2 cellular contexts compared by ENCODE assay signal in genomic region chr15:60917469-60918130, GRCh38.
TF ChIP-seq lines count a peak whose summit lies in the region.

No MANE protein-coding gene starts in this region.

TF ChIP-seq in IMR-90, 13 proteins besides CTCF, POLR2A, EP300 and RAD21:
- no peak for TF ChIP-seq NFE2L2 (IDR thresholded peaks at IDR 0.05; ENCODE audit: low read depth, low read length)
- no peak for TF ChIP-seq USF2 (IDR thresholded peaks at IDR 0.05; ENCODE audit: low read depth, low read length)
- TF ChIP-seq CEBPB (IDR thresholded peaks at IDR 0.05; ENCODE audit: low read depth, low read length), result no peak
- TF ChIP-seq BHLHE40 (IDR thresholded peaks at IDR 0.05; ENCODE audit: low read depth, low read length), result no peak
- TF ChIP-seq RFX5 (IDR thresholded peaks at IDR 0.05; ENCODE audit: low read depth, low read length), result no peak
- no peak for TF ChIP-seq RCOR1 (IDR thresholded peaks at IDR 0.05; ENCODE audit: insufficient replicate concordance, low read length)

TF ChIP-seq in H1, 55 proteins besides CTCF, POLR2A, EP300 and RAD21:
- TF ChIP-seq CTBP2 (IDR thresholded peaks at IDR 0.05; ENCODE audit: borderline replicate concordance, insufficient read depth, insufficient read length, low read length) (no peak), CREB1 (IDR thresholded peaks at IDR 0.05) (no peak), KDM5A (IDR thresholded peaks at IDR 0.05; ENCODE audit: low read length) (no peak), SAP30 (IDR thresholded peaks at IDR 0.05; ENCODE audit: insufficient read depth, insufficient replicate concordance, low read length) (no peak), HDAC2 (IDR thresholded peaks at IDR 0.05; ENCODE audit: borderline replicate concordance in 1 of 2, low read depth in 2 of 2, low read length in 2 of 2) (no peak), CBX5 (IDR thresholded peaks at IDR 0.05; ENCODE audit: low read depth, low read length) (no peak), BRCA1 (IDR thresholded peaks at IDR 0.05; ENCODE audit: low read depth, low read length) (no peak), CHD2 (IDR thresholded peaks at IDR 0.05; ENCODE audit: low read length) (no peak), TBP (IDR thresholded peaks at IDR 0.05; ENCODE audit: low read depth, low read length) (no peak), CHD1 (IDR thresholded peaks at IDR 0.05; ENCODE audit: low read depth, low read length) (no peak), ATF3 (IDR thresholded peaks at IDR 0.05; ENCODE audit: insufficient read depth, low read depth, low read length) (no peak), PHF8 (conservative IDR thresholded peaks at IDR 0.05; ENCODE audit: low read depth, low read length) (no peak), RFX5 (IDR thresholded peaks at IDR 0.05; ENCODE audit: borderline replicate concordance, low read depth, low read length) (no peak), BCL11A (IDR thresholded peaks at IDR 0.05; ENCODE audit: low read depth in 2 of 2, low read length in 2 of 2) (no peak), EZH2 (IDR thresholded peaks at IDR 0.05; ENCODE audit: low read depth, low read length, severe bottlenecking) (no peak)
TF ChIP-seq in H1: peak in this region for 0.
